ENCODE assay signal across 9 cellular contexts in the genomic region with DNA sequence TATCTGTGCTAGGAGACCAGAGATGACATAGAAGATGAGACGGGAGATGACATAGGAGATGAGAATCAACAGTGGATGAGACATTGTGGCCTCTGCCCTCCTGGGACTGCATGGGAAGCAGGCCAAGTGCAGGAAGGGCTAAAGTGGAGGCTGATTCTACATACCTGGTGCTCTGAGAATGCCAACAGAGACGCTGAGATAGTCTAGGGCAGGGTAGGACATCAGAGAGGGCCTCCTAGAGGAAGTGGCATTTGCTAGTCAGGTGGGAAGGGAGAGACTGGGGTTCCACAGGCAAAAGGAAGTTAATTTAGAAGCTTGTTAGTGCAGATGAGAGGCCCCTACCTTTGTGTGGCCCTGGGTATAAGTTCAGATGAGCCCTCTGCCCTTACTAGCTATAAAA.
"Had no signal": no experiment of that assay in that cellular context is flagged by ENCODE, and none has a peak within 500 bp of the region (broad histone marks: within the 10 kb centered on the region; RNA-seq: fewer than 3 reads in every experiment).

No MANE protein-coding gene starts in this region.

- H3K4me1 ChIP-seq: HAP-1 had no signal

- H3K27ac ChIP-seq: GM23248 had no signal

- ATAC-seq: GM23338, HCT116 had no signal

- H3K4me2 ChIP-seq: GM23338 had no signal

- H3K4me3 ChIP-seq: GM23248, GM23338, HAP-1 had no signal

- DNase-seq: GM23248, GOT3, H7, H9, HCEC 1CT, HFFc6 had no signal

- H2AFZ ChIP-seq: GM23248 had no signal

- H3K36me3 ChIP-seq: HAP-1 had no signal

- H3K9me3 ChIP-seq: HAP-1 had no signal

- H3K9ac ChIP-seq: GM23248 had no signal
